ENCODE assay signal across 22 cellular contexts in genomic region chr15:57152666-57153065, GRCh38.
DNase-seq lines count a peak whose midpoint lies in the region; ATAC-seq and TF ChIP-seq lines count a peak whose summit lies in the region.
"Had no signal": no experiment of that assay in that cellular context is flagged by ENCODE, and none has a peak within 500 bp of the region (broad histone marks: within the 10 kb centered on the region; RNA-seq: fewer than 3 reads in every experiment).

No MANE protein-coding gene starts in this region.

- H3K4me3 Mint-ChIP-seq in activated CD8-positive, alpha-beta memory T cell treated with anti-CD3 and anti-CD28 coated beads, Interleukin-2, amount 10 ng/mL, durations not matched to agents 7 days and 5 days: no peak overlapping the region
- H3K4me3 Mint-ChIP-seq in osteocyte (ENCODE audit: unreplicated experiment) (peak overlapping the region; percentile 17), endodermal cell (no peak overlapping the region)
- H3K4me3 Mint-ChIP-seq: activated naive CD8-positive, alpha-beta T cell treated with anti-CD3 and anti-CD28 coated beads, Interleukin-2, amount 10 ng/mL, durations not matched to agents 7 days and 5 days had no signal

- POLR2A ChIA-PET in HEK293 (lab: Yijun Ruan, JAX): no interaction called here

- H3K36me3 Mint-ChIP-seq in activated CD8-positive, alpha-beta memory T cell treated with anti-CD3 and anti-CD28 coated beads, Interleukin-2, amount 10 ng/mL, durations not matched to agents 7 days and 5 days: peaks cover 51% of the 10 kb centered on the region
- H3K36me3 Mint-ChIP-seq in osteocyte (ENCODE audit: unreplicated experiment) (peaks cover 7% of the 10 kb centered on the region), endodermal cell (ENCODE audit: low read depth) (peaks cover 26% of the 10 kb centered on the region)

- H3K4me1 ChIP-seq in HEK293 (ENCODE audit: control insufficient read depth, insufficient read depth, low read length) (no peaks in the 10 kb centered on the region), adipocyte (ENCODE audit: control insufficient read depth, insufficient read depth, low read length) (peaks cover 38% of the 10 kb centered on the region), endodermal cell (ENCODE audit: control insufficient read depth, insufficient read depth, low read length) (no peaks in the 10 kb centered on the region)

- ATAC-seq in activated CD8-positive, alpha-beta memory T cell treated with anti-CD3 and anti-CD28 coated beads, Interleukin-2, amount 10 ng/mL, durations not matched to agents 7 days and 5 days: no peak

- H3K27me3 Mint-ChIP-seq in activated CD8-positive, alpha-beta memory T cell treated with anti-CD3 and anti-CD28 coated beads, Interleukin-2, amount 10 ng/mL, durations not matched to agents 7 days and 5 days: no peaks in the 10 kb centered on the region
- H3K27me3 Mint-ChIP-seq in osteocyte (ENCODE audit: unreplicated experiment) (no peaks in the 10 kb centered on the region), endodermal cell (ENCODE audit: insufficient read depth) (no peaks in the 10 kb centered on the region)
- H3K27me3 Mint-ChIP-seq: activated naive CD8-positive, alpha-beta T cell treated with anti-CD3 and anti-CD28 coated beads, Interleukin-2, amount 10 ng/mL, durations not matched to agents 7 days and 5 days had no signal

- H3K4me3 ChIP-seq in HEK293 (ENCODE audit: low read depth, low read length) (no peak overlapping the region), adipocyte (ENCODE audit: low read length) (peak overlapping the region; percentile 14), endodermal cell (ENCODE audit: low read length) (no peak overlapping the region)
- H3K4me3 ChIP-seq: coronary artery, ovary, right atrium auricular region had no signal

- H3K27me3 ChIP-seq in adipocyte (replicated peaks; ENCODE audit: control insufficient read depth, insufficient read depth, low read length): no peaks in the 10 kb centered on the region
- H3K27me3 ChIP-seq in endodermal cell (ENCODE audit: control insufficient read depth, insufficient read depth, low read length, poor library complexity, severe bottlenecking): no peaks in the 10 kb centered on the region
- H3K27me3 ChIP-seq: ovary, right atrium auricular region had no signal

- H3K9me3 Mint-ChIP-seq in activated CD8-positive, alpha-beta memory T cell treated with anti-CD3 and anti-CD28 coated beads, Interleukin-2, amount 10 ng/mL, durations not matched to agents 7 days and 5 days (ENCODE audit: low read depth): peaks cover 23% of the 10 kb centered on the region
- H3K9me3 Mint-ChIP-seq in osteocyte (ENCODE audit: unreplicated experiment) (peaks cover 8% of the 10 kb centered on the region), endodermal cell (peaks cover 22% of the 10 kb centered on the region)

- peaks cover 0 to 4% of the 10 kb centered on the region in 2 experiments; a peak in 1 of 3 replicates for H3K36me3 ChIP-seq in HEK293 (ENCODE audit: control insufficient read depth in 2 of 2, insufficient read depth in 1 of 2, low read length in 2 of 2)
- H3K36me3 ChIP-seq in adipocyte (ENCODE audit: control insufficient read depth, insufficient read depth, low read length, severe bottlenecking): no peaks in the 10 kb centered on the region
- peaks cover 14% of the 10 kb centered on the region for H3K36me3 ChIP-seq in endodermal cell (ENCODE audit: control insufficient read depth, insufficient read depth, low read length)
- H3K36me3 ChIP-seq: ovary, right atrium auricular region had no signal

- H3K27ac ChIP-seq in HEK293 (ENCODE audit: extremely low read depth, low read depth, low read length) (no peak overlapping the region), endodermal cell (ENCODE audit: low read depth, low read length) (no peak overlapping the region)
- H3K27ac ChIP-seq: coronary artery, ovary had no signal

- DNase-seq in activated CD8-positive, alpha-beta memory T cell treated with anti-CD3 and anti-CD28 coated beads, Interleukin-2, amount 10 ng/mL, durations not matched to agents 7 days and 5 days: no peak
- no peak for DNase-seq in activated CD8-positive, alpha-beta memory T cell treated with anti-CD3 and anti-CD28 coated beads for 24 hours
- DNase-seq in adipocyte (ENCODE audit: low read depth) (no peak), osteocyte (ENCODE audit: extremely low spot score, unreplicated experiment) (no peak), hypothalamus (lab: John Stamatoyannopoulos, UW) (no peak), endodermal cell (no peak), NCI-H187 treated with DMSO at 0.1 percent for 48 hours (lab: John Stamatoyannopoulos, UW) (no peak)
- DNase-seq: activated CD4-positive, alpha-beta T cell treated with anti-CD3 and anti-CD28 coated beads for 1 hour; activated naive CD8-positive, alpha-beta T cell treated with anti-CD3 and anti-CD28 coated beads, Interleukin-2, amount 10 ng/mL, durations not matched to agents 7 days and 5 days; C1 segment of cervical spinal cord; H7; kidney glomerular epithelial cell; mammary epithelial cell; NCI-H1092; NCI-H1930; NCI-H345; NCI-H82; ovary; substantia nigra had no signal

- H3K9ac ChIP-seq in adipocyte (ENCODE audit: low read length): no peak overlapping the region
- H3K9ac ChIP-seq in endodermal cell (ENCODE audit: extremely low read depth, low read length, poor library complexity, severe bottlenecking): no peak overlapping the region

- CTCF ChIA-PET in activated CD8-positive, alpha-beta memory T cell treated with anti-CD3 and anti-CD28 coated beads, Interleukin-2, amount 10 ng/mL, durations not matched to agents 7 days and 5 days (lab: Charles Lee): interaction anchor here (1.0 kb wide), 1 partner anchor 154 kb away, joined by 3 read pairs; no protein-coding TSS in a partner anchor
- CTCF ChIA-PET in HEK293 (lab: Yijun Ruan, JAX): no interaction called here

- H3K9me3 ChIP-seq in HEK293 (ENCODE audit: control insufficient read depth, insufficient read depth, low read depth, low read length) (no peaks in the 10 kb centered on the region), adipocyte (ENCODE audit: control insufficient read depth, low read length) (peaks cover 15% of the 10 kb centered on the region), endodermal cell (ENCODE audit: control insufficient read depth, low read length) (peaks cover 27% of the 10 kb centered on the region)
- H3K9me3 ChIP-seq: ovary had no signal

- H3K27ac Mint-ChIP-seq in activated CD8-positive, alpha-beta memory T cell treated with anti-CD3 and anti-CD28 coated beads, Interleukin-2, amount 10 ng/mL, durations not matched to agents 7 days and 5 days: peak overlapping the region; percentile 58
- peak overlapping the region; percentile 95 for H3K27ac Mint-ChIP-seq in osteocyte (ENCODE audit: unreplicated experiment)
- H3K27ac Mint-ChIP-seq in endodermal cell: no peak overlapping the region
- H3K27ac Mint-ChIP-seq: activated naive CD8-positive, alpha-beta T cell treated with anti-CD3 and anti-CD28 coated beads, Interleukin-2, amount 10 ng/mL, durations not matched to agents 7 days and 5 days had no signal

- no peak for TF ChIP-seq CTCF in HEK293 (tag by site-specific recombination; IDR thresholded peaks at IDR 0.05)
- TF ChIP-seq CTCF in osteocyte (IDR thresholded peaks at IDR 0.05): no peak
- TF ChIP-seq CTCF in endodermal cell (conservative IDR thresholded peaks at IDR 0.05): no peak

- H3K4me1 Mint-ChIP-seq in activated CD8-positive, alpha-beta memory T cell treated with anti-CD3 and anti-CD28 coated beads, Interleukin-2, amount 10 ng/mL, durations not matched to agents 7 days and 5 days: peaks cover 22% of the 10 kb centered on the region
- H3K4me1 Mint-ChIP-seq in osteocyte (ENCODE audit: unreplicated experiment) (peaks cover 71% of the 10 kb centered on the region), endodermal cell (no peaks in the 10 kb centered on the region)

TF ChIP-seq in HEK293, 187 proteins besides CTCF, POLR2A, EP300 and RAD21:
- TF ChIP-seq ZNF558 (tag by site-specific recombination; IDR thresholded peaks at IDR 0.05) (peak; percentile 96), KLF7 (tag by site-specific recombination; IDR thresholded peaks at IDR 0.05; ENCODE audit: borderline replicate concordance) (no peak)
